2 cellular contexts compared by ENCODE assay signal in genomic region chr2:68877079-68877772, GRCh38.
TF ChIP-seq lines count a peak whose summit lies in the region.

No MANE protein-coding gene starts in this region.

TF ChIP-seq in IMR-90, 13 proteins besides CTCF, POLR2A, EP300 and RAD21:
- TF ChIP-seq MAZ (IDR thresholded peaks at IDR 0.05; ENCODE audit: borderline replicate concordance, low read depth, low read length) (no peak), ELK1 (IDR thresholded peaks at IDR 0.05; ENCODE audit: borderline replicate concordance, low read depth, low read length) (no peak), FOS (IDR thresholded peaks at IDR 0.05; ENCODE audit: low read depth, low read length) (no peak), MAFK (IDR thresholded peaks at IDR 0.05; ENCODE audit: low read depth, low read length) (no peak), SMC3 (IDR thresholded peaks at IDR 0.05; ENCODE audit: low read depth, low read length) (no peak), BHLHE40 (IDR thresholded peaks at IDR 0.05; ENCODE audit: low read depth, low read length) (no peak), RFX5 (IDR thresholded peaks at IDR 0.05; ENCODE audit: low read depth, low read length) (no peak), NFE2L2 (IDR thresholded peaks at IDR 0.05; ENCODE audit: low read depth, low read length) (no peak), CEBPB (IDR thresholded peaks at IDR 0.05; ENCODE audit: low read depth, low read length) (no peak), RCOR1 (IDR thresholded peaks at IDR 0.05; ENCODE audit: insufficient replicate concordance, low read length) (no peak)

TF ChIP-seq in SK-N-SH, 30 proteins besides CTCF, POLR2A, EP300 and RAD21:
- TF ChIP-seq ZBTB33 (IDR thresholded peaks at IDR 0.05; ENCODE audit: borderline replicate concordance, low read depth): no peak
- no peak for TF ChIP-seq SMC3 (IDR thresholded peaks at IDR 0.05; ENCODE audit: low read depth, low read length)
- no peak for TF ChIP-seq NRF1 (IDR thresholded peaks at IDR 0.05; ENCODE audit: low read depth, low read length)
- no peak for TF ChIP-seq REST (IDR thresholded peaks at IDR 0.05; ENCODE audit: low read depth, low read length)
- no peak for TF ChIP-seq TCF12 (IDR thresholded peaks at IDR 0.05)
- TF ChIP-seq FOXJ3 (CRISPR knock-in tag; IDR thresholded peaks at IDR 0.05): no peak
- no peak for TF ChIP-seq TEAD4 (IDR thresholded peaks at IDR 0.05; ENCODE audit: borderline replicate concordance, insufficient read depth)
- no peak for TF ChIP-seq RFX5 (IDR thresholded peaks at IDR 0.05; ENCODE audit: low read length)
- TF ChIP-seq USF1 (IDR thresholded peaks at IDR 0.05; ENCODE audit: borderline replicate concordance, low read depth): no peak
- TF ChIP-seq NFIC (IDR thresholded peaks at IDR 0.05; ENCODE audit: borderline replicate concordance): no peak
- no peak for TF ChIP-seq MXI1 (IDR thresholded peaks at IDR 0.05; ENCODE audit: low read depth, low read length)
- TF ChIP-seq YY1 (IDR thresholded peaks at IDR 0.05; ENCODE audit: low read depth): no peak
- TF ChIP-seq FOSL2 (IDR thresholded peaks at IDR 0.05; ENCODE audit: borderline replicate concordance, low read depth): no peak
- no peak for TF ChIP-seq RXRA (IDR thresholded peaks at IDR 0.05; ENCODE audit: borderline replicate concordance, low read depth)
- no peak for TF ChIP-seq FOXM1 (IDR thresholded peaks at IDR 0.05; ENCODE audit: low read depth)
- no peak for TF ChIP-seq MEF2A (IDR thresholded peaks at IDR 0.05; ENCODE audit: borderline replicate concordance, low read depth)
- TF ChIP-seq GATA2 (CRISPR knock-in tag; IDR thresholded peaks at IDR 0.05): no peak
- TF ChIP-seq JUND (IDR thresholded peaks at IDR 0.05): no peak
